22 cellular contexts compared by ENCODE assay signal in genomic region chr4:48748949-48749596, GRCh38. TPM values are rescaled to one million over a fixed set of nuclear protein-coding genes. Genes with fewer than 3 reads are reported as not detected.
A peak's percentile ranks its signal among the peaks of the same experiment; 100 is the strongest.
DNase-seq lines count a peak whose midpoint lies in the region; ATAC-seq, FAIRE-seq and TF ChIP-seq lines count a peak whose summit lies in the region.
"Had no signal": no experiment of that assay in that cellular context is flagged by ENCODE, and none has a peak within 500 bp of the region (broad histone marks: within the 10 kb centered on the region; RNA-seq: fewer than 3 reads in every experiment).

No MANE protein-coding gene starts in this region.

- peak overlapping the region in 1 of 11 experiments; percentile 10; a peak in 1 of 22 replicates for H3K27ac ChIP-seq in BLaER1 treated with 17β-estradiol and CSF1 and Interleukin-3, amounts not matched to agents 10 nM and 100 nM
- H3K27ac ChIP-seq in endothelial cell of umbilical vein (ENCODE audit: insufficient read depth, low read depth, low read length), result no peak overlapping the region
- no peak overlapping the region for H3K27ac ChIP-seq in body of pancreas
- H3K27ac ChIP-seq: breast epithelium, lower lobe of right lung, right lobe of liver, SK-N-MC, testis had no signal

- peaks cover 37% of the 10 kb centered on the region for H3K4me1 Mint-ChIP-seq in memory B cell

- intact Hi-C loops in endothelial cell of umbilical vein (cut with micrococcal nuclease) (no loop called here), body of pancreas (cut with DNase I) (no loop called here)

- H3K4me2 ChIP-seq in BLaER1 treated with 17β-estradiol and CSF1 and Interleukin-3, amounts not matched to agents 10 nM and 100 nM, result peak overlapping the region in 6 of 11 experiments; percentile 13 to 53 (median 20); a peak in 7 of 22 replicates
- no peak overlapping the region for H3K4me2 ChIP-seq in endothelial cell of umbilical vein (ENCODE audit: insufficient read depth, low read length)

- TF ChIP-seq POLR2A in endothelial cell of umbilical vein (IDR thresholded peaks at IDR 0.05; ENCODE audit: low read depth, low read length) (no peak), body of pancreas (IDR thresholded peaks at IDR 0.05) (no peak)

- H2AFZ ChIP-seq in endothelial cell of umbilical vein (ENCODE audit: low read depth, low read length), result no peak overlapping the region

- POLR2A ChIA-PET in endothelial cell of umbilical vein (lab: Charles Lee), result no interaction called here

- H3K9me3 Mint-ChIP-seq in memory B cell, result no peaks in the 10 kb centered on the region
- H3K9me3 Mint-ChIP-seq: natural killer cell treated with Interleukin-12 subunit alpha and Interleukin-12 subunit beta and Interleukin-15 and Interleukin-18, amount 100 ng/mL, for 72 hours had no signal

- FAIRE-seq in endothelial cell of umbilical vein (lab: Jason Lieb, UNC), result peak; percentile 58
- FAIRE-seq: D721Med, H54 had no signal

- peaks cover 4 to 43% (median 32%) of the 10 kb centered on the region in 11 experiments; a peak in 18 of 22 replicates for H3K9me3 ChIP-seq in BLaER1 treated with 17β-estradiol and CSF1 and Interleukin-3, amounts not matched to agents 10 nM and 100 nM (replicated peaks in 1 of 11)
- H3K9me3 ChIP-seq in endothelial cell of umbilical vein (replicated peaks; ENCODE audit: control insufficient read depth, insufficient read depth, low read length), result no peaks in the 10 kb centered on the region
- no peaks in the 10 kb centered on the region for H3K9me3 ChIP-seq in body of pancreas
- H3K9me3 ChIP-seq: breast epithelium, lower lobe of right lung, right lobe of liver, testis had no signal

- dilution Hi-C loops in endothelial cell of umbilical vein (cut with MboI; ENCODE audit: extremely low pct_ligation_motif_present, low sequenced_read_pairs), result no loop called here

- CTCF ChIA-PET in endothelial cell of umbilical vein (lab: Charles Lee), result no interaction called here

- in situ Hi-C loops in KBM-7 (cut with MboI; ENCODE audit: low pct_unique_long_range_greater_than_20kb, low sequenced_read_pairs) (no loop called here), ACHN (cut with HindIII; ENCODE audit: low pct_ligation_motif_present, low pct_unique_long_range_greater_than_20kb, low sequenced_read_pairs) (no loop called here)

- H3K9ac ChIP-seq in BLaER1 treated with 17β-estradiol and CSF1 and Interleukin-3, amounts not matched to agents 10 nM and 100 nM, result no peak overlapping the region
- no peak overlapping the region for H3K9ac ChIP-seq in endothelial cell of umbilical vein (replicated peaks; ENCODE audit: extremely low read depth, insufficient read depth, low read length)

- no TSS peak for BruUV-seq in endothelial cell of umbilical vein (replicated peaks; lab: Mats Ljungman, UMichigan)

- H3K79me2 ChIP-seq in endothelial cell of umbilical vein (ENCODE audit: control insufficient read depth, insufficient read depth, low read length), result peaks cover 81% of the 10 kb centered on the region

- DNase-seq in KBM-7 (peak; percentile 24), endothelial cell of umbilical vein (ENCODE audit: low read depth, low spot score) (no peak), memory B cell (ENCODE audit: low spot score in 2 of 2) (no peak), body of pancreas (no peak), ACHN (no peak), islet precursor cell (no peak), NK-92 (lab: John Stamatoyannopoulos, UW; ENCODE audit: unreplicated experiment) (no peak)
- DNase-seq: activated CD4-positive, alpha-beta T cell treated with anti-CD3 and anti-CD28 coated beads for 4 hours; activated naive CD4-positive, alpha-beta T cell treated with Interleukin-2 at 50 U/mL for 16 hours; effector CD8-positive, alpha-beta T cell; lower lobe of right lung; NCI-H187 treated with DMSO at 0.1 percent for 48 hours; NCI-H69; PC-3; right lobe of liver; testis had no signal

- H3K27me3 ChIP-seq in BLaER1 treated with 17β-estradiol and CSF1 and Interleukin-3, amounts not matched to agents 10 nM and 100 nM, result no peaks in the 10 kb centered on the region
- no peaks in the 10 kb centered on the region for H3K27me3 ChIP-seq in endothelial cell of umbilical vein (ENCODE audit: control insufficient read depth in 2 of 2, insufficient read depth in 2 of 2, low read length in 2 of 2)
- no peaks in the 10 kb centered on the region for H3K27me3 ChIP-seq in body of pancreas
- H3K27me3 ChIP-seq: breast epithelium, right lobe of liver, testis had no signal

- peaks cover 19% of the 10 kb centered on the region for H3K36me3 Mint-ChIP-seq in memory B cell
- H3K36me3 Mint-ChIP-seq: natural killer cell treated with Interleukin-12 subunit alpha and Interleukin-12 subunit beta and Interleukin-15 and Interleukin-18, amount 100 ng/mL, for 72 hours had no signal

- TF ChIP-seq CTCF in endothelial cell of umbilical vein (IDR thresholded peaks at IDR 0.05; ENCODE audit: extremely low read depth in 1 of 2, insufficient read depth in 1 of 2, low read depth in 1 of 2, low read length in 2 of 2) (no peak), body of pancreas (IDR thresholded peaks at IDR 0.05) (no peak)

- H4K20me1 ChIP-seq in BLaER1 treated with 17β-estradiol and CSF1 and Interleukin-3, amounts not matched to agents 10 nM and 100 nM, result peaks cover 25 to 90% (median 72%) of the 10 kb centered on the region in 11 experiments; a peak in 19 of 22 replicates
- peaks cover 8% of the 10 kb centered on the region for H4K20me1 ChIP-seq in endothelial cell of umbilical vein (replicated peaks; ENCODE audit: control insufficient read depth, extremely low read depth, insufficient read depth, low read length)

- H3K27ac Mint-ChIP-seq in memory B cell, result peak overlapping the region; percentile 11

- H3K27me3 Mint-ChIP-seq in memory B cell, result no peaks in the 10 kb centered on the region
- H3K27me3 Mint-ChIP-seq: natural killer cell treated with Interleukin-12 subunit alpha and Interleukin-12 subunit beta and Interleukin-15 and Interleukin-18, amount 100 ng/mL, for 72 hours had no signal

- no peak overlapping the region for H3K4me3 ChIP-seq in BLaER1 treated with 17β-estradiol and CSF1 and Interleukin-3, amounts not matched to agents 10 nM and 100 nM
- H3K4me3 ChIP-seq in endothelial cell of umbilical vein (replicated peaks in 1 of 3; ENCODE audit: insufficient read depth in 1 of 3, low read depth in 1 of 3, low read length in 3 of 3) (no peak overlapping the region), body of pancreas (no peak overlapping the region)
- H3K4me3 ChIP-seq: breast epithelium, lower lobe of right lung, right lobe of liver, SK-N-MC, testis had no signal

- no peaks in the 10 kb centered on the region for H3K9me1 ChIP-seq in endothelial cell of umbilical vein (replicated peaks; ENCODE audit: control insufficient read depth, extremely low read depth, insufficient read depth, low read length)

- ATAC-seq in memory B cell (ENCODE audit: low read depth), result no peak
- no peak for ATAC-seq in body of pancreas
- ATAC-seq: lower lobe of right lung; natural killer cell treated with Interleukin-12 subunit alpha and Interleukin-12 subunit beta and Interleukin-15 and Interleukin-18, amount 100 ng/mL, for 72 hours; PC-3; right lobe of liver had no signal

- no peak overlapping the region for H3K4me3 Mint-ChIP-seq in memory B cell
- H3K4me3 Mint-ChIP-seq: natural killer cell treated with Interleukin-12 subunit alpha and Interleukin-12 subunit beta and Interleukin-15 and Interleukin-18, amount 100 ng/mL, for 72 hours had no signal

- H3K36me3 ChIP-seq in BLaER1 treated with 17β-estradiol and CSF1 and Interleukin-3, amounts not matched to agents 10 nM and 100 nM, result peaks cover 11 to 42% (median 27%) of the 10 kb centered on the region in 11 experiments; a peak in 21 of 22 replicates
- H3K36me3 ChIP-seq in endothelial cell of umbilical vein (ENCODE audit: control insufficient read depth in 2 of 2, extremely low read depth in 1 of 2, insufficient read depth in 2 of 2, low read length in 2 of 2), result no peaks in the 10 kb centered on the region
- no peaks in the 10 kb centered on the region for H3K36me3 ChIP-seq in body of pancreas (replicated peaks in 1 of 2; ENCODE audit: insufficient read depth in 1 of 2, low read depth in 2 of 2)
- H3K36me3 ChIP-seq: breast epithelium, lower lobe of right lung, right lobe of liver had no signal

- WGBS in body of pancreas, 2 donors, result 83 to 84% methylated on average over 11 of the region's 11 CpGs

- peaks cover 12 to 35% (median 25%) of the 10 kb centered on the region in 10 experiments; a peak in 19 of 20 replicates for H3K4me1 ChIP-seq in BLaER1 treated with 17β-estradiol and CSF1 and Interleukin-3, amounts not matched to agents 10 nM and 100 nM
- H3K4me1 ChIP-seq in endothelial cell of umbilical vein (ENCODE audit: control insufficient read depth, extremely low read depth, insufficient read depth, low read length), result peaks cover 29% of the 10 kb centered on the region
- peaks cover 14% of the 10 kb centered on the region for H3K4me1 ChIP-seq in body of pancreas

TF ChIP-seq in endothelial cell of umbilical vein, 7 proteins besides CTCF, POLR2A, EP300 and RAD21:
- TF ChIP-seq GATA2 (IDR thresholded peaks at IDR 0.05; ENCODE audit: insufficient read depth, insufficient read length, low read depth, low read length) (no peak), POLR2AphosphoS5 (IDR thresholded peaks at IDR 0.05; ENCODE audit: insufficient read depth, low read depth, low read length) (no peak), MAX (IDR thresholded peaks at IDR 0.05; ENCODE audit: insufficient read depth, insufficient read length) (no peak), JUN (IDR thresholded peaks at IDR 0.05; ENCODE audit: borderline replicate concordance, insufficient read depth, insufficient read length, low read depth) (no peak), FOS (IDR thresholded peaks at IDR 0.05; ENCODE audit: borderline replicate concordance, insufficient read depth, low read length) (no peak), EZH2 (IDR thresholded peaks at IDR 0.05; ENCODE audit: borderline replicate concordance, low read depth, low read length, severe bottlenecking) (no peak), MYC (IDR thresholded peaks at IDR 0.05; ENCODE audit: low read depth, low read length) (no peak)

RNA-seq across cellular contexts. Expression of gene FRYL, which starts 31.0 kb away (rescaled TPM):
- total RNA-seq in endothelial cell of umbilical vein (79.8 and 84.9 TPM in 2 replicates), body of pancreas (10 to 100 TPM; 29.7 to 47.0 TPM)
- polyA plus RNA-seq in endothelial cell of umbilical vein, result 12.5 and 17.0 TPM in 2 replicates
- polyA plus RNA-seq in endothelial cell of umbilical vein (2011; cell fraction: cytosol; rRNA removed), result 13.5 and 15.9 TPM in 2 replicates
- 107 and 117 TPM in 2 replicates for polyA plus RNA-seq in endothelial cell of umbilical vein (2011; cell fraction: nucleus; rRNA removed)
- polyA plus RNA-seq in endothelial cell of umbilical vein (2012), result 24.2 and 32.3 TPM in 2 replicates
- 168 TPM in 2 replicates for polyA minus RNA-seq in endothelial cell of umbilical vein
- 17.4 TPM for polyA minus RNA-seq in endothelial cell of umbilical vein (2011; cell fraction: cytosol; rRNA and poly(A)+ RNA removed)
- 404 and 559 TPM in 2 replicates for polyA minus RNA-seq in endothelial cell of umbilical vein (2011; cell fraction: nucleus; rRNA and poly(A)+ RNA removed)
